ENCODE assay signal across 22 cellular contexts in the genomic region with DNA sequence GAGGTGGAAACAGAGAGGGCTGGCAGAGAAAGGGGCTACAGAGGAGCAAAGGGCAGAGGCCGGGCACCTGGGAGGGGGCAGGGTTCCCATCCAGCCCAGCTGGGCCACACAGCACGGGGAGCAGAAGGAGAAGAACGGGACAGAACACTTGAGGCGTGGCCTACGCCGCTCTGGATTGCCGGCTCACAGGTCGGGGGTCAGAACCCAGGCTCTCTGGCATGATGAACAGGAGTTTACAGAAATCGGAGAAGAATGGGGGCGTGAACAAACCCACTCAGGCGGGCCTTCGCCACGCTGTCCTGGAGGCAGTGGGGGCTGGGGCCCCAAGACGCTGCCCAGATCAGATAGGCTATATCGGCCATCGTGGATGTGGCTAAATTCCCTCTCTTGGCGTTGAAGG.
DNase-seq lines count a peak whose midpoint lies in the region; ATAC-seq lines count a peak whose summit lies in the region.
"Had no signal": no experiment of that assay in that cellular context is flagged by ENCODE, and none has a peak within 500 bp of the region (broad histone marks: within the 10 kb centered on the region; RNA-seq: fewer than 3 reads in every experiment).

No MANE protein-coding gene starts in this region.

- H3K36me3 ChIP-seq in neuronal stem cell (replicated peaks in 1 of 2; ENCODE audit: control insufficient read depth in 2 of 2, insufficient read depth in 2 of 2, low read length in 2 of 2), result no peaks in the 10 kb centered on the region
- H3K36me3 ChIP-seq: BLaER1 had no signal

- no peak overlapping the region for H2BK5ac ChIP-seq in neuronal stem cell (ENCODE audit: low read length)

- H3K14ac ChIP-seq in neuronal stem cell (ENCODE audit: low read length), result no peak overlapping the region

- no peak overlapping the region for H4K8ac ChIP-seq in neuronal stem cell (ENCODE audit: low read depth, low read length)

- peaks cover 0 to 1% of the 10 kb centered on the region in 2 donors for H3K9me3 ChIP-seq in neuronal stem cell (replicated peaks in 1 of 2; ENCODE audit: control insufficient read depth in 2 of 2, insufficient read depth in 1 of 2, low read depth in 1 of 2, low read length in 2 of 2)
- H3K9me3 ChIP-seq: BLaER1, Caco-2 had no signal

- H3K27ac ChIP-seq in neuronal stem cell (replicated peaks; ENCODE audit: low read length), result no peak overlapping the region
- H3K27ac ChIP-seq: 22Rv1, BLaER1, C4-2B, GM23248 had no signal

- H3K4me3 ChIP-seq in neuronal stem cell (ENCODE audit: low read length in 2 of 2), result no peak overlapping the region
- H3K4me3 ChIP-seq: BLaER1, GM12878, GM23248 had no signal

- H3K4me1 Mint-ChIP-seq in activated CD8-positive, alpha-beta T cell treated with anti-CD3 and anti-CD28 coated beads, Interleukin-2, amount 10 ng/mL, durations not matched to agents 7 days and 5 days (ENCODE audit: low read depth), result no peaks in the 10 kb centered on the region
- H3K4me1 Mint-ChIP-seq in effector memory CD8-positive, alpha-beta T cell (ENCODE audit: low read depth in 2 of 2), result no peaks in the 10 kb centered on the region
- H3K4me1 Mint-ChIP-seq: B cell; CD4-positive, CD25-positive, alpha-beta regulatory T cell had no signal

- WGBS in neuronal stem cell (ENCODE audit: extremely low coverage in 2 of 2, insufficient read length in 2 of 2, insufficient replicate concordance in 1 of 2), 2 donors, result no CpG with 5 or more reads among the region's 17 CpGs

- H3K27me3 Mint-ChIP-seq in activated CD8-positive, alpha-beta T cell treated with anti-CD3 and anti-CD28 coated beads, Interleukin-2, amount 10 ng/mL, durations not matched to agents 7 days and 5 days (ENCODE audit: low read depth), result no peaks in the 10 kb centered on the region
- peaks cover 0 to 20% of the 10 kb centered on the region in 2 donors for H3K27me3 Mint-ChIP-seq in effector memory CD8-positive, alpha-beta T cell
- H3K27me3 Mint-ChIP-seq: B cell had no signal

- H2AFZ ChIP-seq in neuronal stem cell (ENCODE audit: low read length), result no peak overlapping the region
- H2AFZ ChIP-seq: GM23248 had no signal

- no peak overlapping the region for H3K9ac ChIP-seq in neuronal stem cell (ENCODE audit: low read depth, low read length, poor library complexity)
- H3K9ac ChIP-seq: BLaER1, GM23248 had no signal

- H3K4ac ChIP-seq in neuronal stem cell (ENCODE audit: low read length), result no peak overlapping the region

- H3K4me1 ChIP-seq in neuronal stem cell (ENCODE audit: control insufficient read depth in 2 of 2, insufficient read depth in 1 of 2, low read depth in 1 of 2, low read length in 2 of 2), result peaks cover 0 to 1% of the 10 kb centered on the region in 2 donors
- H3K4me1 ChIP-seq: BLaER1, Caco-2 had no signal

- peak; percentile 37 for DNase-seq in activated effector memory CD4-positive, alpha-beta T cell treated with anti-CD3 and anti-CD28 coated beads, Interleukin-2, amount 50 U/mL, for 16 hours
- DNase-seq in activated effector memory CD4-positive, alpha-beta T cell treated with Interleukin-2 at 50 U/mL for 16 hours, result no peak
- DNase-seq in left kidney (ENCODE audit: low read depth, low spot score) (peak; percentile 75), neuronal stem cell (ENCODE audit: low spot score) (no peak), NCI-H526 (lab: John Stamatoyannopoulos, UW) (no peak)
- DNase-seq in activated CD8-positive, alpha-beta T cell treated with anti-CD3 and anti-CD28 coated beads, Interleukin-2, amount 10 ng/mL, durations not matched to agents 7 days and 5 days, result no peak
- DNase-seq in effector memory CD8-positive, alpha-beta T cell, result no peak
- DNase-seq: Caco-2; CD4-positive, CD25-positive, alpha-beta regulatory T cell; CD8-positive, alpha-beta T cell; DMS153; DND-41; GDM1; GM23248; H7; HCEC 1CT had no signal

- H4K91ac ChIP-seq in neuronal stem cell (ENCODE audit: low read depth, low read length, poor library complexity), result no peak overlapping the region

- peak overlapping the region; percentile 26 for H2AK5ac ChIP-seq in neuronal stem cell (ENCODE audit: low read depth, low read length)

- CTCF ChIA-PET in activated CD8-positive, alpha-beta T cell treated with anti-CD3 and anti-CD28 coated beads, Interleukin-2, amount 10 ng/mL, durations not matched to agents 7 days and 5 days (lab: Charles Lee), result no interaction called here

- H3K4me3 Mint-ChIP-seq in activated CD8-positive, alpha-beta T cell treated with anti-CD3 and anti-CD28 coated beads, Interleukin-2, amount 10 ng/mL, durations not matched to agents 7 days and 5 days, result no peak overlapping the region
- no peak overlapping the region for H3K4me3 Mint-ChIP-seq in effector memory CD8-positive, alpha-beta T cell
- H3K4me3 Mint-ChIP-seq: B cell; CD4-positive, CD25-positive, alpha-beta regulatory T cell; CD8-positive, alpha-beta T cell had no signal

- ATAC-seq in activated CD8-positive, alpha-beta T cell treated with anti-CD3 and anti-CD28 coated beads, Interleukin-2, amount 10 ng/mL, durations not matched to agents 7 days and 5 days, result no peak
- ATAC-seq in esophagus mucosa, result no peak
- ATAC-seq in effector memory CD8-positive, alpha-beta T cell (replicated peaks), result no peak
- ATAC-seq: CD8-positive, alpha-beta T cell; GM12878 had no signal

- H3K79me1 ChIP-seq in neuronal stem cell (ENCODE audit: low read depth, low read length), result no peaks in the 10 kb centered on the region

- no peaks in the 10 kb centered on the region for H3K9me3 Mint-ChIP-seq in activated CD8-positive, alpha-beta T cell treated with anti-CD3 and anti-CD28 coated beads, Interleukin-2, amount 10 ng/mL, durations not matched to agents 7 days and 5 days (ENCODE audit: insufficient read depth)
- no peaks in the 10 kb centered on the region for H3K9me3 Mint-ChIP-seq in effector memory CD8-positive, alpha-beta T cell
- H3K9me3 Mint-ChIP-seq: CD8-positive, alpha-beta T cell had no signal

- no peak overlapping the region for H3K23ac ChIP-seq in neuronal stem cell (ENCODE audit: low read depth, low read length, poor library complexity)

- no peak overlapping the region for H2BK120ac ChIP-seq in neuronal stem cell (ENCODE audit: low read depth, low read length)

- H3K18ac ChIP-seq in neuronal stem cell (ENCODE audit: low read length), result no peak overlapping the region

- no peaks in the 10 kb centered on the region for H3K36me3 Mint-ChIP-seq in activated CD8-positive, alpha-beta T cell treated with anti-CD3 and anti-CD28 coated beads, Interleukin-2, amount 10 ng/mL, durations not matched to agents 7 days and 5 days (ENCODE audit: low read depth)
- H3K36me3 Mint-ChIP-seq in effector memory CD8-positive, alpha-beta T cell (ENCODE audit: insufficient read depth), result no peaks in the 10 kb centered on the region
- H3K36me3 Mint-ChIP-seq: CD4-positive, CD25-positive, alpha-beta regulatory T cell; CD8-positive, alpha-beta T cell had no signal

- no peak overlapping the region for H3K4me2 ChIP-seq in neuronal stem cell (ENCODE audit: insufficient read depth, low read length, poor library complexity, severe bottlenecking)
- H3K4me2 ChIP-seq: BLaER1 had no signal

- POLR2A ChIA-PET in activated CD8-positive, alpha-beta T cell treated with anti-CD3 and anti-CD28 coated beads, Interleukin-2, amount 10 ng/mL, durations not matched to agents 7 days and 5 days (lab: Charles Lee), result no interaction called here

- no peak overlapping the region for H2BK12ac ChIP-seq in neuronal stem cell (ENCODE audit: low read length)

- peaks cover 0 to 6% (median 0%) of the 10 kb centered on the region in 3 experiments for H3K27me3 ChIP-seq in neuronal stem cell (ENCODE audit: control insufficient read depth in 3 of 3, insufficient read depth in 3 of 3, low read depth in 1 of 3, low read length in 3 of 3)
- H3K27me3 ChIP-seq: BLaER1 had no signal

- H2BK15ac ChIP-seq in neuronal stem cell (ENCODE audit: low read length), result no peak overlapping the region

- H3K27ac Mint-ChIP-seq in activated CD8-positive, alpha-beta T cell treated with anti-CD3 and anti-CD28 coated beads, Interleukin-2, amount 10 ng/mL, durations not matched to agents 7 days and 5 days, result no peak overlapping the region
- H3K27ac Mint-ChIP-seq in effector memory CD8-positive, alpha-beta T cell, result no peak overlapping the region
- H3K27ac Mint-ChIP-seq: B cell; CD4-positive, CD25-positive, alpha-beta regulatory T cell; CD8-positive, alpha-beta T cell had no signal

Comparison
In these comparisons a context has a peak if more than half of its experiments do, and no peak if none do; other contexts are left out.
1. DNase-seq: peak in activated effector memory CD4-positive, alpha-beta T cell treated with anti-CD3 and anti-CD28 coated beads, Interleukin-2, amount 50 U/mL, for 16 hours (single experiment) and left kidney (single experiment); none in activated effector memory CD4-positive, alpha-beta T cell treated with Interleukin-2 at 50 U/mL for 16 hours (single experiment), neuronal stem cell (single experiment), activated CD8-positive, alpha-beta T cell treated with anti-CD3 and anti-CD28 coated beads, Interleukin-2, amount 10 ng/mL, durations not matched to agents 7 days and 5 days (single experiment), NCI-H526 (0 of 2) and effector memory CD8-positive, alpha-beta T cell (0 of 3).